ENCODE assay signal across 1 cellular context in the genomic region with DNA sequence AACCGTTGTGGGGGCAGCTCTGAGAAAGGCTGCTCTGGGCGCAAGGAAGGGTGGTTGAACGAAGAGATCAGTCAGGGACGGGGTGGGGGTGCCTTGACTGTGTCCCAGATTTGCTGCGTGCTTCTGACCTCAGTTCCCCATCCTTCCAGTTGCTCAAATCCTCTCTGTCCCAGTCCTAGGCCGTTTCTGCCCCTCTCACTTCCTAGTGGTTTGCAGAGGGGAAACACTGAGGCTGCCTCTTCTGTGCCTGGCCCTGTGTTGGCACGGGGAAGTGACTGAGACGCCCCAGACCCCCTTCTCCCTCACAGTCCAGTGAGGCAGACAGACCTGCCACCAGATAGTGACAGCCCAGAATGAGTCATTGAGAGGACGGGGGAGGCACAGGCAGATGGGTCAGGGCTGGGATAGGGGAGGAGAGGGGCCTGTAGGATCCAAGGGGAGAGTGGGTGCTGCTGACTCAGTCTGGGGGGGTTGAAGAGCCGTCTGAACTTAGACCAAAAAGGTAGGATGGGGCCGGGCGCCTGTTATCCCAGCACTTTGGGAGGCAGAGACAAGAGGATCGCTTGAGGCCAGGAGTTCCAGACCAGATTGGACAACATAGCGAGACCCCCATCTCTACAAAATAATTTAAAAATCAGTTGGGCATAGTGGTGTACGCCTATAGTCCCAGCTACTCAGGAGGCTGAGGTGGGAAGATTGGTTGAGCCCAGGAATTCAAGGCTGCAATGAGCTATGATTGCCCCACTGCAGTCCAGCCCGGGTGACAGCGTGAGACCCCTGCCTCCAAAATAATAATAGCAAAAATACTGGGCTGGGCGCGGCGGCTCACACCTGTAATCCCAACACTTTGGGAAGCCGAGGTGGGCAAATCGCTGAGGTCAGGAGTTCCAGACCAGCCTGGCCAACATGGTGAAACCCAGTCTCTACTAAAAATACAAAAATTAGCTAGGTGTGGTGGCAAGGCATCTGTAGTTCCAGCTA.
TF ChIP-seq lines count a peak whose summit lies in the region.

No MANE protein-coding gene starts in this region.

TF ChIP-seq in K562, 482 proteins besides CTCF, POLR2A, EP300 and RAD21 (continued from another document):
- TF ChIP-seq, protein P1, sequence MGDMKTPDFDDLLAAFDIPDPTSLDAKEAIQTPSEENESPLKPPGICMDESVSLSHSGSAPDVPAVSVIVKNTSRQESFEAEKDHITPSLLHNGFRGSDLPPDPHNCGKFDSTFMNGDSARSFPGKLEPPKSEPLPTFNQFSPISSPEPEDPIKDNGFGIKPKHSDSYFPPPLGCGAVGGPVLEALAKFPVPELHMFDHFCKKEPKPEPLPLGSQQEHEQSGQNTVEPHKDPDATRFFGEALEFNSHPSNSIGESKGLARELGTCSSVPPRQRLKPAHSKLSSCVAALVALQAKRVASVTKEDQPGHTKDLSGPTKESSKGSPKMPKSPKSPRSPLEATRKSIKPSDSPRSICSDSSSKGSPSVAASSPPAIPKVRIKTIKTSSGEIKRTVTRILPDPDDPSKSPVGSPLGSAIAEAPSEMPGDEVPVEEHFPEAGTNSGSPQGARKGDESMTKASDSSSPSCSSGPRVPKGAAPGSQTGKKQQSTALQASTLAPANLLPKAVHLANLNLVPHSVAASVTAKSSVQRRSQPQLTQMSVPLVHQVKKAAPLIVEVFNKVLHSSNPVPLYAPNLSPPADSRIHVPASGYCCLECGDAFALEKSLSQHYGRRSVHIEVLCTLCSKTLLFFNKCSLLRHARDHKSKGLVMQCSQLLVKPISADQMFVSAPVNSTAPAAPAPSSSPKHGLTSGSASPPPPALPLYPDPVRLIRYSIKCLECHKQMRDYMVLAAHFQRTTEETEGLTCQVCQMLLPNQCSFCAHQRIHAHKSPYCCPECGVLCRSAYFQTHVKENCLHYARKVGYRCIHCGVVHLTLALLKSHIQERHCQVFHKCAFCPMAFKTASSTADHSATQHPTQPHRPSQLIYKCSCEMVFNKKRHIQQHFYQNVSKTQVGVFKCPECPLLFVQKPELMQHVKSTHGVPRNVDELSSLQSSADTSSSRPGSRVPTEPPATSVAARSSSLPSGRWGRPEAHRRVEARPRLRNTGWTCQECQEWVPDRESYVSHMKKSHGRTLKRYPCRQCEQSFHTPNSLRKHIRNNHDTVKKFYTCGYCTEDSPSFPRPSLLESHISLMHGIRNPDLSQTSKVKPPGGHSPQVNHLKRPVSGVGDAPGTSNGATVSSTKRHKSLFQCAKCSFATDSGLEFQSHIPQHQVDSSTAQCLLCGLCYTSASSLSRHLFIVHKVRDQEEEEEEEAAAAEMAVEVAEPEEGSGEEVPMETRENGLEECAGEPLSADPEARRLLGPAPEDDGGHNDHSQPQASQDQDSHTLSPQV (IDR thresholded peaks at IDR 0.05): peak; percentile 47
- 0 out of 2 replicates have a peak, but pooled peaks have one; percentile 38 for TF ChIP-seq ZNF124 (CRISPR knock-in tag; IDR thresholded peaks at IDR 0.05)
- TF ChIP-seq NEUROD1 (IDR thresholded peaks at IDR 0.05; ENCODE audit: borderline replicate concordance, low read depth, low read length, partially characterized antibody): peak; percentile 74
- TF ChIP-seq, protein P2, sequence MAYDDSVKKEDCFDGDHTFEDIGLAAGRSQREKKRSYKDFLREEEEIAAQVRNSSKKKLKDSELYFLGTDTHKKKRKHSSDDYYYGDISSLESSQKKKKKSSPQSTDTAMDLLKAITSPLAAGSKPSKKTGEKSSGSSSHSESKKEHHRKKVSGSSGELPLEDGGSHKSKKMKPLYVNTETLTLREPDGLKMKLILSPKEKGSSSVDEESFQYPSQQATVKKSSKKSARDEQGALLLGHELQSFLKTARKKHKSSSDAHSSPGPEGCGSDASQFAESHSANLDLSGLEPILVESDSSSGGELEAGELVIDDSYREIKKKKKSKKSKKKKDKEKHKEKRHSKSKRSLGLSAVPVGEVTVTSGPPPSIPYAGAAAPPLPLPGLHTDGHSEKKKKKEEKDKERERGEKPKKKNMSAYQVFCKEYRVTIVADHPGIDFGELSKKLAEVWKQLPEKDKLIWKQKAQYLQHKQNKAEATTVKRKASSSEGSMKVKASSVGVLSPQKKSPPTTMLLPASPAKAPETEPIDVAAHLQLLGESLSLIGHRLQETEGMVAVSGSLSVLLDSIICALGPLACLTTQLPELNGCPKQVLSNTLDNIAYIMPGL (CRISPR knock-in tag; IDR thresholded peaks at IDR 0.05): no peak
- 0 out of 2 replicates have a peak, but pooled peaks have one; percentile 88 for TF ChIP-seq NR1H2 (CRISPR knock-in tag; IDR thresholded peaks at IDR 0.05)
- peak; percentile 96 for TF ChIP-seq SMARCE1 (IDR thresholded peaks at IDR 0.05)
- 0 out of 2 replicates have a peak, but pooled peaks have one; percentile 12 for TF ChIP-seq ZNF316 (IDR thresholded peaks at IDR 0.05)
- TF ChIP-seq ZNF263 (CRISPR knock-in tag; IDR thresholded peaks at IDR 0.05; ENCODE audit: borderline replicate concordance): peak; percentile 7; the same call in 1 of the 2 replicates
- TF ChIP-seq TEAD4 (IDR thresholded peaks at IDR 0.05; ENCODE audit: low read length): peak; percentile 53; the same call in 1 of the 2 replicates
- TF ChIP-seq TEAD4 (CRISPR knock-in tag; IDR thresholded peaks at IDR 0.05; ENCODE audit: borderline replicate concordance): no peak
- 0 out of 2 replicates have a peak, but pooled peaks have one; percentile 12 for TF ChIP-seq TOE1 (IDR thresholded peaks at IDR 0.05; ENCODE audit: borderline replicate concordance)
- TF ChIP-seq TOE1 (CRISPR knock-in tag; IDR thresholded peaks at IDR 0.05; ENCODE audit: borderline replicate concordance, low read depth): no peak
- TF ChIP-seq SAFB (IDR thresholded peaks at IDR 0.05; ENCODE audit: borderline replicate concordance, low read depth, low read length): no peak
- no peak for TF ChIP-seq HDAC6 (IDR thresholded peaks at IDR 0.05; ENCODE audit: low read depth, low read length)
- TF ChIP-seq, protein P3, sequence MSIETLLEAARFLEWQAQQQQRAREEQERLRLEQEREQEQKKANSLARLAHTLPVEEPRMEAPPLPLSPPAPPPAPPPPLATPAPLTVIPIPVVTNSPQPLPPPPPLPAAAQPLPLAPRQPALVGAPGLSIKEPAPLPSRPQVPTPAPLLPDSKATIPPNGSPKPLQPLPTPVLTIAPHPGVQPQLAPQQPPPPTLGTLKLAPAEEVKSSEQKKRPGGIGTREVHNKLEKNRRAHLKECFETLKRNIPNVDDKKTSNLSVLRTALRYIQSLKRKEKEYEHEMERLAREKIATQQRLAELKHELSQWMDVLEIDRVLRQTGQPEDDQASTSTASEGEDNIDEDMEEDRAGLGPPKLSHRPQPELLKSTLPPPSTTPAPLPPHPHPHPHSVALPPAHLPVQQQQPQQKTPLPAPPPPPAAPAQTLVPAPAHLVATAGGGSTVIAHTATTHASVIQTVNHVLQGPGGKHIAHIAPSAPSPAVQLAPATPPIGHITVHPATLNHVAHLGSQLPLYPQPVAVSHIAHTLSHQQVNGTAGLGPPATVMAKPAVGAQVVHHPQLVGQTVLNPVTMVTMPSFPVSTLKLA (conservative IDR thresholded peaks at IDR 0.05): peak in 1 of 2 experiments; percentile 12; a peak in 1 of 4 replicates
- peak; percentile 36; the same call in 1 of the 2 replicates for TF ChIP-seq LEF1 (IDR thresholded peaks at IDR 0.05)
- no peak for TF ChIP-seq HCFC1 (IDR thresholded peaks at IDR 0.05; ENCODE audit: low read depth, low read length)
- peak; percentile 40; the same call in 1 of the 2 replicates for TF ChIP-seq HDGF (IDR thresholded peaks at IDR 0.05)
- TF ChIP-seq, protein P4, sequence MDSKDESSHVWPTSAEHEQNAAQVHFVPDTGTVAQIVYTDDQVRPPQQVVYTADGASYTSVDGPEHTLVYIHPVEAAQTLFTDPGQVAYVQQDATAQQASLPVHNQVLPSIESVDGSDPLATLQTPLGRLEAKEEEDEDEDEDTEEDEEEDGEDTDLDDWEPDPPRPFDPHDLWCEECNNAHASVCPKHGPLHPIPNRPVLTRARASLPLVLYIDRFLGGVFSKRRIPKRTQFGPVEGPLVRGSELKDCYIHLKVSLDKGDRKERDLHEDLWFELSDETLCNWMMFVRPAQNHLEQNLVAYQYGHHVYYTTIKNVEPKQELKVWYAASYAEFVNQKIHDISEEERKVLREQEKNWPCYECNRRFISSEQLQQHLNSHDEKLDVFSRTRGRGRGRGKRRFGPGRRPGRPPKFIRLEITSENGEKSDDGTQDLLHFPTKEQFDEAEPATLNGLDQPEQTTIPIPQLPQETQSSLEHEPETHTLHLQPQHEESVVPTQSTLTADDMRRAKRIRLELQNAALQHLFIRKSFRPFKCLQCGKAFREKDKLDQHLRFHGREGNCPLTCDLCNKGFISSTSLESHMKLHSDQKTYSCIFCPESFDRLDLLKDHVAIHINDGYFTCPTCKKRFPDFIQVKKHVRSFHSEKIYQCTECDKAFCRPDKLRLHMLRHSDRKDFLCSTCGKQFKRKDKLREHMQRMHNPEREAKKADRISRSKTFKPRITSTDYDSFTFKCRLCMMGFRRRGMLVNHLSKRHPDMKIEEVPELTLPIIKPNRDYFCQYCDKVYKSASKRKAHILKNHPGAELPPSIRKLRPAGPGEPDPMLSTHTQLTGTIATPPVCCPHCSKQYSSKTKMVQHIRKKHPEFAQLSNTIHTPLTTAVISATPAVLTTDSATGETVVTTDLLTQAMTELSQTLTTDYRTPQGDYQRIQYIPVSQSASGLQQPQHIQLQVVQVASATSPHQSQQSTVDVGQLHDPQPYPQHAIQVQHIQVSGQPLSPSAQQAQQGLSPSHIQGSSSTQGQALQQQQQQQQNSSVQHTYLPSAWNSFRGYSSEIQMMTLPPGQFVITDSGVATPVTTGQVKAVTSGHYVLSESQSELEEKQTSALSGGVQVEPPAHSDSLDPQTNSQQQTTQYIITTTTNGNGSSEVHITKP (IDR thresholded peaks at IDR 0.05; ENCODE audit: partially characterized antibody): peak; percentile 78
